10 cellular contexts compared by ENCODE assay signal in the genomic region with DNA sequence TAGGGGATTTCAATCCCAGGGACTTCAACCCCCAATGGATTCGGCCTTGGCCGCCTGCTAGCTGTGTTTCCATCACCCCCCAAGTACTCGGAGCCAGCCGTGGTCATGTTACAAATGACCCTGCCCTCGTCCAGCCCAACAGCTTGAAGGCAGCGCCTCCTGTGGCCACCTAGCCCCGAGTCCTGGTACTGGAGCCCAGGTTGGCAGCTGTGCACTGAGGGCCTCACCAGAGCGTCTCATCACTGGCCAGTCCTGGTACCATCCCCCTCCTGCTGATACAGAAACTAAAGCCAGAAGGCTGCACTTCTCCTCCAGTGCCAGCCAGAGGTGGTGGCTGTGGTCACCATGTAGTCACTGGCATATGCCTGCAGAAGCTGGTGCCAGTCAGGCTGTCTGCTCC. TPM values are rescaled to one million over a fixed set of nuclear protein-coding genes. Genes with fewer than 3 reads are reported as not detected.
A peak's percentile ranks its signal among the peaks of the same experiment; 100 is the strongest.
DNase-seq lines count a peak whose midpoint lies in the region; ATAC-seq and TF ChIP-seq lines count a peak whose summit lies in the region.
"Had no signal": no experiment of that assay in that cellular context is flagged by ENCODE, and none has a peak within 500 bp of the region (broad histone marks: within the 10 kb centered on the region; RNA-seq: fewer than 3 reads in every experiment).

No MANE protein-coding gene starts in this region.

- H3K4me3 ChIP-seq in OCI-LY7 (ENCODE audit: low read depth, low read length, poor library complexity, severe bottlenecking) = no peak overlapping the region
- no peak overlapping the region for H3K4me3 ChIP-seq in smooth muscle cell

- no peak for ATAC-seq in T-helper 17 cell
- ATAC-seq in HG02973 (IDR thresholded peaks at IDR 0.05; ENCODE audit: unreplicated experiment) = no peak
- ATAC-seq: stimulated activated memory B cell treated with anti-CD40 and anti-IgM and Interleukin-4, amounts not matched to agents 10 μg/mL and 1 μg/mL and 100 μg/mL, for 72 hours had no signal

- no TSS peak for BruUV-seq in OCI-LY7 (replicated peaks; lab: Mats Ljungman, UMichigan)

- 49% methylated on average over 8 of the region's 8 CpGs for WGBS in smooth muscle cell (ENCODE audit: low lambda C conversion rate)

- no peak for TF ChIP-seq POLR2A in erythroblast (IDR thresholded peaks at IDR 0.05; ENCODE audit: low read length)

- H3F3A ChIP-seq in smooth muscle cell (ENCODE audit: low read depth) = no peaks in the 10 kb centered on the region

- H3K4me1 Mint-ChIP-seq in T-helper 17 cell = no peaks in the 10 kb centered on the region
- H3K4me1 Mint-ChIP-seq: B cell; stimulated activated memory B cell treated with anti-CD40 and anti-IgM and Interleukin-4, amounts not matched to agents 10 μg/mL and 1 μg/mL and 100 μg/mL, for 72 hours had no signal

- H3K27me3 Mint-ChIP-seq in T-helper 17 cell = peaks cover 23% of the 10 kb centered on the region
- H3K27me3 Mint-ChIP-seq: B cell had no signal

- H2AFZ ChIP-seq in OCI-LY7 (ENCODE audit: low read length) (no peak overlapping the region), smooth muscle cell (ENCODE audit: low read depth) (no peak overlapping the region)

- H4K20me1 ChIP-seq in OCI-LY7 (ENCODE audit: insufficient read depth, low read length) = no peaks in the 10 kb centered on the region
- no peaks in the 10 kb centered on the region for H4K20me1 ChIP-seq in smooth muscle cell (ENCODE audit: low read depth)

- H3K27me3 ChIP-seq in smooth muscle cell (ENCODE audit: low read depth) = no peaks in the 10 kb centered on the region

- CTCF ChIA-PET in OCI-LY7 (lab: Charles Lee; ENCODE audit: unreplicated experiment) = no interaction called here

- no peaks in the 10 kb centered on the region for H3K36me3 ChIP-seq in OCI-LY7 (ENCODE audit: insufficient read depth, low read length)
- H3K36me3 ChIP-seq in smooth muscle cell (ENCODE audit: low read depth) = no peaks in the 10 kb centered on the region

- H3K4me3 Mint-ChIP-seq in T-helper 17 cell = no peak overlapping the region
- H3K4me3 Mint-ChIP-seq: B cell; stimulated activated memory B cell treated with anti-CD40 and anti-IgM and Interleukin-4, amounts not matched to agents 10 μg/mL and 1 μg/mL and 100 μg/mL, for 72 hours had no signal

- H3K4me2 ChIP-seq in OCI-LY7 (ENCODE audit: low read length) (no peak overlapping the region), smooth muscle cell (no peak overlapping the region)

- no peaks in the 10 kb centered on the region for H3K36me3 Mint-ChIP-seq in T-helper 17 cell (ENCODE audit: low read depth)
- H3K36me3 Mint-ChIP-seq: stimulated activated memory B cell treated with anti-CD40 and anti-IgM and Interleukin-4, amounts not matched to agents 10 μg/mL and 1 μg/mL and 100 μg/mL, for 72 hours had no signal

- DNase-seq in NCI-H524 (lab: John Stamatoyannopoulos, UW) (peak; percentile 7 to 36), NCI-H524 treated with DMSO at 0.1 percent for 48 hours (lab: John Stamatoyannopoulos, UW) (no peak), OCI-LY7 (ENCODE audit: low spot score) (no peak), erythroblast (lab: John Stamatoyannopoulos, UW) (peak; percentile 6 to 22), smooth muscle cell (lab: John Stamatoyannopoulos, UW; ENCODE audit: unreplicated experiment) (no peak), T-helper 17 cell (no peak), NCI-H2029 treated with DMSO at 0.1 percent for 48 hours (lab: John Stamatoyannopoulos, UW) (no peak)

- H3K27ac ChIP-seq in OCI-LY7 (ENCODE audit: low read depth, low read length, poor library complexity, severe bottlenecking) = no peak overlapping the region
- H3K27ac ChIP-seq in smooth muscle cell (ENCODE audit: low read depth) = no peak overlapping the region

- H3K4me1 ChIP-seq in OCI-LY7 (ENCODE audit: insufficient read depth, low read length, poor library complexity, severe bottlenecking) (no peaks in the 10 kb centered on the region), smooth muscle cell (ENCODE audit: low read depth) (no peaks in the 10 kb centered on the region)

- no peak overlapping the region for H3K9ac ChIP-seq in smooth muscle cell (ENCODE audit: low read depth)

- TF ChIP-seq CTCF in OCI-LY7 (conservative IDR thresholded peaks at IDR 0.05; ENCODE audit: low read length) (peak; percentile 40; the same call in 1 of the 2 replicates), smooth muscle cell (IDR thresholded peaks at IDR 0.05; ENCODE audit: borderline replicate concordance, insufficient read depth, poor library complexity, severe bottlenecking) (peak; percentile 12)

- no peak overlapping the region for H3K27ac Mint-ChIP-seq in T-helper 17 cell
- H3K27ac Mint-ChIP-seq: B cell; stimulated activated memory B cell treated with anti-CD40 and anti-IgM and Interleukin-4, amounts not matched to agents 10 μg/mL and 1 μg/mL and 100 μg/mL, for 72 hours had no signal

- intact Hi-C loops in OCI-LY7 (cut with micrococcal nuclease; ENCODE audit: unreplicated experiment) = no loop called here

- POLR2A ChIA-PET in OCI-LY7 (lab: Charles Lee) = no interaction called here

- H3K9me2 ChIP-seq in OCI-LY7 (ENCODE audit: insufficient read depth, low read length) = no peaks in the 10 kb centered on the region

- H3K79me2 ChIP-seq in OCI-LY7 (ENCODE audit: insufficient read depth, low read depth, low read length) (no peaks in the 10 kb centered on the region), smooth muscle cell (ENCODE audit: low read depth) (no peaks in the 10 kb centered on the region)

- H3K9me3 ChIP-seq in OCI-LY7 (ENCODE audit: low read length) = no peaks in the 10 kb centered on the region
- no peaks in the 10 kb centered on the region for H3K9me3 ChIP-seq in smooth muscle cell (replicated peaks; ENCODE audit: low read depth)
- H3K9me3 ChIP-seq in T-helper 17 cell (ENCODE audit: control insufficient read depth, low read length, poor library complexity, severe bottlenecking) = no peaks in the 10 kb centered on the region

RNA-seq across cellular contexts. Expression of a gene that starts 44.9 kb away (rescaled TPM):
- 27.5 and 34.1 TPM in 2 replicates for total RNA-seq in OCI-LY7 (2014; rRNA removed; shearing (Covaris generic))
- total RNA-seq in OCI-LY7 (2022) (26.7 and 32.9 TPM in 2 replicates), smooth muscle cell (18.6 and 22.2 TPM in 2 replicates), T-helper 17 cell (1 to 10 TPM; 8.2 to 8.6 TPM)
- polyA plus RNA-seq in smooth muscle cell = 38.8 and 41.3 TPM in 2 replicates

Comparison
In these comparisons a context has a peak if more than half of its experiments do, and no peak if none do; other contexts are left out.
1. DNase-seq: peak in NCI-H524 (2 of 2) and erythroblast (2 of 2); none in NCI-H524 treated with DMSO at 0.1 percent for 48 hours (single experiment), OCI-LY7 (single experiment), smooth muscle cell (single experiment), T-helper 17 cell (0 of 3) and NCI-H2029 treated with DMSO at 0.1 percent for 48 hours (single experiment).